In genomic region chr2:22867921-22868320, GRCh38 we compare ENCODE assay signal across 15 cellular contexts.
DNase-seq lines count a peak whose midpoint lies in the region; ATAC-seq and TF ChIP-seq lines count a peak whose summit lies in the region.
"Had no signal": no experiment of that assay in that cellular context is flagged by ENCODE, and none has a peak within 500 bp of the region (broad histone marks: within the 10 kb centered on the region; RNA-seq: fewer than 3 reads in every experiment).

No MANE protein-coding gene starts in this region.

- no peaks in the 10 kb centered on the region for H3K4me1 ChIP-seq in hepatocyte (ENCODE audit: insufficient read depth)
- no peaks in the 10 kb centered on the region for H3K4me1 ChIP-seq in mucosa of descending colon (ENCODE audit: low read depth)
- no peaks in the 10 kb centered on the region for H3K4me1 ChIP-seq in upper lobe of left lung
- H3K4me1 ChIP-seq: A549, BE2C had no signal

- peaks cover 7% of the 10 kb centered on the region for H3K27me3 Mint-ChIP-seq in type B pancreatic cell
- H3K27me3 Mint-ChIP-seq in activated naive CD8-positive, alpha-beta T cell treated with anti-CD3 and anti-CD28 coated beads for 36 hours: peaks cover 3% of the 10 kb centered on the region

- peak overlapping the region; percentile 62 for H3K27ac Mint-ChIP-seq in type B pancreatic cell
- no peak overlapping the region for H3K27ac Mint-ChIP-seq in activated naive CD8-positive, alpha-beta T cell treated with anti-CD3 and anti-CD28 coated beads for 36 hours
- H3K27ac Mint-ChIP-seq: CD4-positive, alpha-beta memory T cell; H9 had no signal

- peak; percentile 31 for ATAC-seq in mucosa of descending colon
- no peak for ATAC-seq in upper lobe of left lung (ENCODE audit: low FRiP score in 2 of 2)
- ATAC-seq in esophagus mucosa: no peak
- ATAC-seq: A549, HepG2 had no signal

- TF ChIP-seq POLR2A in upper lobe of left lung (IDR thresholded peaks at IDR 0.05): no peak

- no peaks in the 10 kb centered on the region for H3K9me3 Mint-ChIP-seq in type B pancreatic cell
- H3K9me3 Mint-ChIP-seq in activated naive CD8-positive, alpha-beta T cell treated with anti-CD3 and anti-CD28 coated beads for 36 hours: no peaks in the 10 kb centered on the region

- intact Hi-C loops in mucosa of descending colon (cut with DNase I, micrococcal nuclease): no loop called here

- no peaks in the 10 kb centered on the region for H3K36me3 Mint-ChIP-seq in type B pancreatic cell
- no peaks in the 10 kb centered on the region for H3K36me3 Mint-ChIP-seq in activated naive CD8-positive, alpha-beta T cell treated with anti-CD3 and anti-CD28 coated beads for 36 hours
- H3K36me3 Mint-ChIP-seq: CD4-positive, alpha-beta memory T cell had no signal

- H3K27me3 ChIP-seq in hepatocyte (no peaks in the 10 kb centered on the region), upper lobe of left lung (no peaks in the 10 kb centered on the region)
- H3K27me3 ChIP-seq: BE2C had no signal

- H3K4me2 ChIP-seq in hepatocyte: peak overlapping the region; percentile 34
- H3K4me2 ChIP-seq: A549 had no signal

- no peaks in the 10 kb centered on the region for H3K79me2 ChIP-seq in hepatocyte

- TF ChIP-seq CTCF in hepatocyte (IDR thresholded peaks at IDR 0.05; ENCODE audit: poor library complexity) (no peak), mucosa of descending colon (IDR thresholded peaks at IDR 0.05) (no peak), type B pancreatic cell (conservative IDR thresholded peaks at IDR 0.05) (no peak), upper lobe of left lung (IDR thresholded peaks at IDR 0.05) (no peak)

- H3K4me1 Mint-ChIP-seq in type B pancreatic cell (ENCODE audit: unreplicated experiment): peaks cover 18% of the 10 kb centered on the region
- no peaks in the 10 kb centered on the region for H3K4me1 Mint-ChIP-seq in activated naive CD8-positive, alpha-beta T cell treated with anti-CD3 and anti-CD28 coated beads for 36 hours
- H3K4me1 Mint-ChIP-seq: CD4-positive, alpha-beta memory T cell; H9 had no signal

- no peak overlapping the region for H3K4me3 Mint-ChIP-seq in type B pancreatic cell
- no peak overlapping the region for H3K4me3 Mint-ChIP-seq in activated naive CD8-positive, alpha-beta T cell treated with anti-CD3 and anti-CD28 coated beads for 36 hours
- H3K4me3 Mint-ChIP-seq: CD4-positive, alpha-beta memory T cell; H9 had no signal

- H3K27ac ChIP-seq in hepatocyte (no peak overlapping the region), upper lobe of left lung (no peak overlapping the region)
- H3K27ac ChIP-seq: A549, C4-2B had no signal

- 37% methylated on average over 3 of the region's 3 CpGs for WGBS in hepatocyte (ENCODE audit: low lambda C conversion rate, missing lambda C conversion rate)
- 33 to 38% methylated on average over 3 of the region's 3 CpGs for WGBS in upper lobe of left lung, 2 donors

- peak overlapping the region; percentile 3 for H2AFZ ChIP-seq in hepatocyte

- H3K9me2 ChIP-seq in hepatocyte (replicated peaks; ENCODE audit: insufficient read depth): no peaks in the 10 kb centered on the region

- no peaks in the 10 kb centered on the region for H3K9me3 ChIP-seq in hepatocyte (ENCODE audit: low read depth)
- no peaks in the 10 kb centered on the region for H3K9me3 ChIP-seq in mucosa of descending colon
- H3K9me3 ChIP-seq in upper lobe of left lung: no peaks in the 10 kb centered on the region
- H3K9me3 ChIP-seq: A549, BE2C had no signal

- H3K36me3 ChIP-seq in hepatocyte (replicated peaks; ENCODE audit: insufficient read depth, low read depth): no peaks in the 10 kb centered on the region
- no peaks in the 10 kb centered on the region for H3K36me3 ChIP-seq in mucosa of descending colon (ENCODE audit: low read depth)
- no peaks in the 10 kb centered on the region for H3K36me3 ChIP-seq in upper lobe of left lung
- H3K36me3 ChIP-seq: BE2C had no signal

- peak; percentile 36 for DNase-seq in cerebellar cortex (ENCODE audit: low spot score)
- peak; percentile 25 for DNase-seq in hepatocyte (ENCODE audit: low spot score)
- no peak for DNase-seq in mucosa of descending colon
- no peak for DNase-seq in type B pancreatic cell (ENCODE audit: extremely low spot score, unreplicated experiment)
- DNase-seq in upper lobe of left lung: no peak
- DNase-seq in activated naive CD8-positive, alpha-beta T cell treated with anti-CD3 and anti-CD28 coated beads for 36 hours: no peak
- DNase-seq: BE2C; CD4-positive, alpha-beta memory T cell; DMS79; GOT3; H9 had no signal

- no peak for TF ChIP-seq EP300 in upper lobe of left lung (IDR thresholded peaks at IDR 0.05)

- no peaks in the 10 kb centered on the region for H4K20me1 ChIP-seq in hepatocyte (ENCODE audit: insufficient read depth, poor library complexity, severe bottlenecking)

- H3K4me3 ChIP-seq in hepatocyte (no peak overlapping the region), mucosa of descending colon (no peak overlapping the region), upper lobe of left lung (no peak overlapping the region)
- H3K4me3 ChIP-seq: A549 had no signal

Comparison
In these comparisons a context has a peak if more than half of its experiments do, and no peak if none do; other contexts are left out.
1. DNase-seq: peak in cerebellar cortex (single experiment) and hepatocyte (single experiment); none in mucosa of descending colon (0 of 3), type B pancreatic cell (single experiment), upper lobe of left lung (0 of 2) and activated naive CD8-positive, alpha-beta T cell treated with anti-CD3 and anti-CD28 coated beads for 36 hours (single experiment).